Comparison of ENCODE assay signal across 9 cellular contexts in genomic region chr9:84711936-84712335, GRCh38. TPM values are rescaled to one million over a fixed set of nuclear protein-coding genes. Genes with fewer than 3 reads are reported as not detected.
DNase-seq lines count a peak whose midpoint lies in the region; ATAC-seq, FAIRE-seq and TF ChIP-seq lines count a peak whose summit lies in the region.
"Had no signal": no experiment of that assay in that cellular context is flagged by ENCODE, and none has a peak within 500 bp of the region (broad histone marks: within the 10 kb centered on the region; RNA-seq: fewer than 3 reads in every experiment).

No MANE protein-coding gene starts in this region.

- CTCF ChIA-PET in GM12878 (lab: Yijun Ruan, JAX): interaction anchor here (4.5 kb wide), 1 partner anchor 69 kb away, joined by 34 read pairs; no protein-coding TSS in a partner anchor
- CTCF ChIA-PET in WTC11 (lab: Charles Lee): no interaction called here

- no peak overlapping the region for H3K4me3 Mint-ChIP-seq in WTC11

- peak; percentile 51 for ATAC-seq in GM12878
- no peak for ATAC-seq in upper lobe of right lung
- ATAC-seq in WTC11: no peak
- no peak for ATAC-seq in GM21447 (IDR thresholded peaks at IDR 0.05; ENCODE audit: unreplicated experiment)

- BruUV-seq in GM12878 (replicated peaks; lab: Mats Ljungman, UMichigan): no TSS peak

- whole genome bisulfite sequencing in GM12878 (ENCODE audit: insufficient coverage, insufficient replicate concordance, low lambda C conversion rate, missing lambda C conversion rate): 70% methylated on average over 6 of the region's 6 CpGs

- H3K36me3 ChIP-seq in GM12878 (ENCODE audit: control insufficient read depth in 2 of 2, insufficient read depth in 2 of 2, low read length in 1 of 2) (no peaks in the 10 kb centered on the region), upper lobe of right lung (no peaks in the 10 kb centered on the region)

- H4K20me1 ChIP-seq in GM12878 (ENCODE audit: control insufficient read depth, insufficient read depth): no peaks in the 10 kb centered on the region

- H3K9me3 ChIP-seq in GM12878 (replicated peaks; ENCODE audit: control insufficient read depth, insufficient read depth, low read length) (no peaks in the 10 kb centered on the region; the same call in 1 of the 3 replicates), upper lobe of right lung (no peaks in the 10 kb centered on the region)

- POLR2A ChIA-PET in GM12878 (lab: Charles Lee): interaction anchor here (1.0 kb wide), 1 partner anchor 58 kb away, joined by 3 read pairs; no protein-coding TSS in a partner anchor
- POLR2A ChIA-PET in WTC11 (lab: Charles Lee): no interaction called here

- H2AFZ ChIP-seq in GM12878 (ENCODE audit: control insufficient read depth, low read depth, low read length): no peak overlapping the region

- H3K4me2 ChIP-seq in GM12878 (ENCODE audit: control insufficient read depth, insufficient read depth): no peak overlapping the region; the same call in 1 of the 2 replicates

- H3K36me3 Mint-ChIP-seq in WTC11: no peaks in the 10 kb centered on the region

- no peak; a peak in 1 of 4 replicates for TF ChIP-seq EP300 in GM12878 (IDR thresholded peaks at IDR 0.05; ENCODE audit: borderline replicate concordance in 1 of 2, control insufficient read depth in 1 of 2, low read depth in 2 of 2, low read length in 2 of 2)

- peaks cover 11% of the 10 kb centered on the region; the same call in 1 of the 2 replicates for H3K4me1 ChIP-seq in GM12878 (ENCODE audit: control insufficient read depth, insufficient read depth, low read length)
- H3K4me1 ChIP-seq in upper lobe of right lung: peaks cover 6% of the 10 kb centered on the region

- H3K4me3 ChIP-seq in GM12878: no peak overlapping the region
- H3K4me3 ChIP-seq in upper lobe of right lung: no peak overlapping the region

- TF ChIP-seq RAD21 in GM12878 (IDR thresholded peaks at IDR 0.05; ENCODE audit: insufficient read depth, low read depth, low read length): no peak

- in situ Hi-C loops in GM12878 (cut with MboI): no loop called here

- no peaks in the 10 kb centered on the region for H3K79me2 ChIP-seq in GM12878 (ENCODE audit: control insufficient read depth, insufficient read depth, low read length)

- no peak for TF ChIP-seq POLR2A in GM12878 (IDR thresholded peaks at IDR 0.05; ENCODE audit: low read depth, low read length)

- DNase-seq in ELR (ENCODE audit: low read depth) (peak; percentile 29), NCI-H1092 (lab: John Stamatoyannopoulos, UW) (peak; percentile 70), GM12878 (ENCODE audit: low read depth, low spot score) (no peak), midbrain (lab: John Stamatoyannopoulos, UW) (peak; percentile 78), upper lobe of right lung (no peak), NCI-H2196 (lab: John Stamatoyannopoulos, UW; ENCODE audit: unreplicated experiment) (no peak), WTC11 (ENCODE audit: low spot score) (no peak)
- DNase-seq: stimulated activated CD4-positive, alpha-beta T cell treated with anti-CD3 and anti-CD28 coated beads, Interleukin-12 subunit alpha, Interleukin-12 subunit beta, amount 100 ng/mL, for 4 hours had no signal

- no peak overlapping the region for H3K9ac ChIP-seq in GM12878 (ENCODE audit: control insufficient read depth, insufficient read depth, low read length)

- SMC1A ChIA-PET in GM12878 (lab: Charles Lee; ENCODE audit: uncharacterized antibody, unreplicated experiment): interaction anchor here (4.3 to 5.4 kb wide), 3 partner anchors 15 to 68 kb away, joined by 40 to 64 read pairs (median 64); no protein-coding TSS in a partner anchor

- TF ChIP-seq CTCF in GM12878 (IDR thresholded peaks at IDR 0.05 in 2 of 3, conservative IDR thresholded peaks at IDR 0.05 in 1 of 3; ENCODE audit: control insufficient read depth in 2 of 3, extremely low read depth in 1 of 3, insufficient read depth in 1 of 3, low read depth in 3 of 3, low read length in 3 of 3) (no peak), upper lobe of right lung (IDR thresholded peaks at IDR 0.05) (no peak), WTC11 (IDR thresholded peaks at IDR 0.05) (no peak)

- intact Hi-C loops in GM12878 (cut with micrococcal nuclease; ENCODE audit: unreplicated experiment): no loop called here
- intact Hi-C loops in upper lobe of right lung (cut with DNase I): no loop called here

- H3K27me3 ChIP-seq in GM12878 (replicated peaks in 1 of 2; ENCODE audit: control insufficient read depth in 2 of 2, insufficient read depth in 2 of 2, low read length in 1 of 2) (no peaks in the 10 kb centered on the region), upper lobe of right lung (no peaks in the 10 kb centered on the region)

- RAD21 ChIA-PET in GM12878 (lab: Charles Lee; ENCODE audit: unreplicated experiment): interaction anchor here (0.8 to 1.5 kb wide), 5 partner anchors 9 to 68 kb away, joined by 3 to 9 read pairs (median 3); no protein-coding TSS in a partner anchor

- H3K27ac ChIP-seq in GM12878 (ENCODE audit: control insufficient read depth, insufficient read depth) (no peak overlapping the region), upper lobe of right lung (no peak overlapping the region)

- H3K4me1 Mint-ChIP-seq in WTC11: peaks cover 43% of the 10 kb centered on the region

- no peak overlapping the region for H3K27ac Mint-ChIP-seq in WTC11

- no peak for FAIRE-seq in GM12878 (lab: Jason Lieb, UNC)

- no peaks in the 10 kb centered on the region for H3K9me3 Mint-ChIP-seq in WTC11

- peaks cover 9% of the 10 kb centered on the region for H3K27me3 Mint-ChIP-seq in WTC11 (ENCODE audit: low read depth)

TF ChIP-seq in GM12878, 131 proteins besides CTCF, POLR2A, EP300 and RAD21 (continues in another document):
- TF ChIP-seq IKZF1 (conservative IDR thresholded peaks at IDR 0.05): peak; percentile 48; the same call in 1 of the 2 replicates

TF ChIP-seq in WTC11, 78 proteins besides CTCF, POLR2A, EP300 and RAD21 (continues in another document):
- TF ChIP-seq GTF2I (CRISPR knock-in tag; conservative IDR thresholded peaks at IDR 0.05) (no peak), NR1H2 (CRISPR knock-in tag; IDR thresholded peaks at IDR 0.05) (no peak), FOXP4 (CRISPR knock-in tag; IDR thresholded peaks at IDR 0.05) (no peak), TEAD4 (CRISPR knock-in tag; IDR thresholded peaks at IDR 0.05) (no peak), GRHL2 (CRISPR knock-in tag; IDR thresholded peaks at IDR 0.05; ENCODE audit: insufficient replicate concordance, severe bottlenecking) (no peak), CBFB (CRISPR knock-in tag; IDR thresholded peaks at IDR 0.05; ENCODE audit: low read depth) (no peak), KAT7 (CRISPR knock-in tag; IDR thresholded peaks at IDR 0.05; ENCODE audit: borderline replicate concordance) (no peak), SMAD4 (CRISPR knock-in tag; IDR thresholded peaks at IDR 0.05) (no peak), E2F4 (CRISPR knock-in tag; IDR thresholded peaks at IDR 0.05; ENCODE audit: borderline replicate concordance, low read depth) (no peak), E2F5 (CRISPR knock-in tag; IDR thresholded peaks at IDR 0.05) (no peak)

RNA-seq across cellular contexts. Expression of gene NTRK2, which starts 42.4 kb away (rescaled TPM):
- 1.0 and 1.1 TPM in 2 replicates for total RNA-seq in GM12878 (2013; cell fraction: nucleolus; rRNA removed)
- total RNA-seq in GM12878 (2014; rRNA removed): 0.45 and 0.76 TPM in 2 replicates
- 0.69 and 0.76 TPM in 2 replicates for total RNA-seq in GM12878 (2014; rRNA removed; fragmentation: Illumina TruSeq; extraction: Trizol)
- 0.51 and 0.59 TPM in 2 replicates for total RNA-seq in GM12878 (2021)
- 0.52 TPM for polyA plus RNA-seq in GM12878 (2011; ENCODE audit: low read depth)
- 4.6 TPM in 2 replicates for polyA plus RNA-seq in GM12878 (2011; rRNA removed)
- 2.4 and 3.1 TPM in 2 replicates for polyA plus RNA-seq in GM12878 (2011; cell fraction: cytosol; rRNA removed)
- polyA plus RNA-seq in GM12878 (2011; cell fraction: nucleus; rRNA removed): 3.5 and 3.6 TPM in 2 replicates
- 0.55 and 1.0 TPM in 2 replicates for polyA plus RNA-seq in GM12878 (2012)
- polyA plus RNA-seq in GM12878 (2014; fragmentation: Illumina TruSeq; extraction: Trizol): 1.0 TPM in 2 replicates
- polyA plus RNA-seq in GM12878 (2014; fragmentation: Nextera tagmentation; extraction: Ambion mirVana): under 1 TPM; 0.49 to 0.60 TPM
- polyA plus RNA-seq in GM12878 (2014; rRNA removed): 0.42 and 0.48 TPM in 2 replicates
- polyA plus RNA-seq in GM12878 (2016; fragmentation: Nextera tagmentation; extraction: Ambion mirVana): under 1 TPM; 0.70 to 0.78 TPM
- 4.7 and 5.9 TPM in 2 replicates for polyA minus RNA-seq in GM12878 (2011; rRNA and poly(A)+ RNA removed)
- 0.53 and 1.2 TPM in 2 replicates for polyA minus RNA-seq in GM12878 (2011; cell fraction: cytosol; rRNA and poly(A)+ RNA removed)
- 4.0 and 5.7 TPM in 2 replicates for polyA minus RNA-seq in GM12878 (2011; cell fraction: nucleus; rRNA and poly(A)+ RNA removed)
- total RNA-seq in upper lobe of right lung: 0.98 TPM
- 0.02 to 0.05 TPM (median 0.05 TPM) in 3 replicates for total RNA-seq in WTC11 (2021)

Comparison
In these comparisons a context has a peak if more than half of its experiments do, and no peak if none do; other contexts are left out.
1. DNase-seq: peak in ELR (single experiment), NCI-H1092 (single experiment) and midbrain (single experiment); none in GM12878 (single experiment), upper lobe of right lung (single experiment), NCI-H2196 (single experiment) and WTC11 (single experiment).